ENCODE assay signal across 1 cellular context in genomic region chr14:89571502-89571901, GRCh38.
TF ChIP-seq lines count a peak whose summit lies in the region.

No MANE protein-coding gene starts in this region.

TF ChIP-seq in GM23338, 12 proteins besides CTCF, POLR2A, EP300 and RAD21 (continued from another document):
- TF ChIP-seq ZNF462 (CRISPR knock-in tag; IDR thresholded peaks at IDR 0.05) (no peak), POLR2AphosphoS5 (IDR thresholded peaks at IDR 0.05; ENCODE audit: low read depth) (no peak), JUNB (IDR thresholded peaks at IDR 0.05; ENCODE audit: unreplicated experiment) (no peak), CREB1 (CRISPR knock-in tag; IDR thresholded peaks at IDR 0.05; ENCODE audit: low read depth) (no peak), EZH2phosphoT487 (IDR thresholded peaks at IDR 0.05; ENCODE audit: unreplicated experiment) (no peak), EZH2 (IDR thresholded peaks at IDR 0.05; ENCODE audit: low read depth, unreplicated experiment) (no peak)
TF ChIP-seq in GM23338: peak in this region for 0.
